Comparison of ENCODE assay signal across 1 cellular context in genomic region chr9:134571326-134571871, GRCh38.
TF ChIP-seq lines count a peak whose summit lies in the region.

No MANE protein-coding gene starts in this region.

TF ChIP-seq in IMR-90, 13 proteins besides CTCF, POLR2A, EP300 and RAD21 (continued from another document):
- TF ChIP-seq MAFK (IDR thresholded peaks at IDR 0.05; ENCODE audit: low read depth, low read length) (no peak), CEBPB (IDR thresholded peaks at IDR 0.05; ENCODE audit: low read depth, low read length) (no peak), MXI1 (IDR thresholded peaks at IDR 0.05; ENCODE audit: borderline replicate concordance, low read depth, low read length) (no peak), USF2 (IDR thresholded peaks at IDR 0.05; ENCODE audit: low read depth, low read length) (no peak), RCOR1 (IDR thresholded peaks at IDR 0.05; ENCODE audit: insufficient replicate concordance, low read length) (no peak), RFX5 (IDR thresholded peaks at IDR 0.05; ENCODE audit: low read depth, low read length) (no peak)
